ENCODE assay signal across 15 cellular contexts in genomic region chr10:44311563-44311905, GRCh38.
A peak's percentile ranks its signal among the peaks of the same experiment; 100 is the strongest.
DNase-seq lines count a peak whose midpoint lies in the region; ATAC-seq, FAIRE-seq and TF ChIP-seq lines count a peak whose summit lies in the region.
"Had no signal": no experiment of that assay in that cellular context is flagged by ENCODE, and none has a peak within 500 bp of the region (broad histone marks: within the 10 kb centered on the region; RNA-seq: fewer than 3 reads in every experiment).

No MANE protein-coding gene starts in this region.

- H3K4me3 Mint-ChIP-seq in nephron = peak overlapping the region in 2 of 3 experiments; percentile 31 to 43

- peaks cover 41% of the 10 kb centered on the region for H3K4me1 Mint-ChIP-seq in nephron

- peak overlapping the region; percentile 71; the same call in 1 of the 2 replicates for H3K4me2 ChIP-seq in GM12878 (ENCODE audit: control insufficient read depth, insufficient read depth)

- H3K36me3 ChIP-seq in right atrium auricular region (no peaks in the 10 kb centered on the region), GM12878 (ENCODE audit: control insufficient read depth in 2 of 2, insufficient read depth in 2 of 2, low read length in 1 of 2) (no peaks in the 10 kb centered on the region)
- H3K36me3 ChIP-seq: Peyer's patch, upper lobe of left lung had no signal

- peak overlapping the region; percentile 23 to 58 for H3K27ac ChIP-seq in right atrium auricular region
- H3K27ac ChIP-seq in GM12878 (ENCODE audit: control insufficient read depth, insufficient read depth) = no peak overlapping the region
- H3K27ac ChIP-seq: HL-60 had no signal

- no peak for TF ChIP-seq CTCF in right atrium auricular region (IDR thresholded peaks at IDR 0.05)
- TF ChIP-seq CTCF in GM12878 (IDR thresholded peaks at IDR 0.05 in 2 of 3, conservative IDR thresholded peaks at IDR 0.05 in 1 of 3; ENCODE audit: control insufficient read depth in 2 of 3, extremely low read depth in 1 of 3, insufficient read depth in 1 of 3, low read depth in 3 of 3, low read length in 3 of 3) = no peak
- TF ChIP-seq CTCF in nephron (IDR thresholded peaks at IDR 0.05; ENCODE audit: unreplicated experiment in 3 of 3) = no peak

- H3K9me3 ChIP-seq in right atrium auricular region (no peaks in the 10 kb centered on the region), GM12878 (replicated peaks; ENCODE audit: control insufficient read depth, insufficient read depth, low read length) (no peaks in the 10 kb centered on the region; the same call in 2 of the 3 replicates)
- H3K9me3 ChIP-seq: Peyer's patch, upper lobe of left lung had no signal

- H3K27me3 Mint-ChIP-seq in nephron (ENCODE audit: low read depth) = peaks cover 33% of the 10 kb centered on the region

- POLR2A ChIA-PET in GM12878 (lab: Charles Lee) = no interaction called here

- H3K4me1 ChIP-seq in right atrium auricular region (peaks cover 0 to 14% of the 10 kb centered on the region in 2 donors), GM12878 (ENCODE audit: control insufficient read depth, insufficient read depth, low read length) (peaks cover 29% of the 10 kb centered on the region)

- in situ Hi-C loops in GM12878 (cut with MboI) = no loop called here

- peak; percentile 7 for FAIRE-seq in GM12878 (lab: Jason Lieb, UNC)
- FAIRE-seq: D721Med, endothelial cell of umbilical vein, H54 had no signal

- intact Hi-C loops in cardiac septum (cut with DNase I) = loop anchor here (5.0 kb wide), 3 partner anchors 71 to 639 kb away; no protein-coding TSS in a partner anchor
- intact Hi-C loops in GM12878 (cut with micrococcal nuclease; ENCODE audit: unreplicated experiment) = loop anchor here (5.0 kb wide), 2 partner anchors 76 to 639 kb away; partner anchors contain the start of gene CXCL12

- H3K4me3 ChIP-seq in right atrium auricular region (peak overlapping the region in 1 of 2 donors; percentile 42), GM12878 (no peak overlapping the region)

- RAD21 ChIA-PET in GM12878 (lab: Charles Lee; ENCODE audit: unreplicated experiment) = interaction anchor here (1.3 to 1.4 kb wide), 2 partner anchors 12 to 186 kb away, joined by 3 to 4 read pairs; no protein-coding TSS in a partner anchor

- 67% methylated on average over 11 of the region's 11 CpGs for WGBS in GM12878 (ENCODE audit: insufficient coverage, insufficient replicate concordance, low lambda C conversion rate, missing lambda C conversion rate)

- no peak for ATAC-seq in GM12878
- no peak for ATAC-seq in HG03025 (IDR thresholded peaks at IDR 0.05; ENCODE audit: low FRiP score, unreplicated experiment)

- TF ChIP-seq EP300 in GM12878 (IDR thresholded peaks at IDR 0.05; ENCODE audit: borderline replicate concordance in 1 of 2, control insufficient read depth in 1 of 2, low read depth in 2 of 2, low read length in 2 of 2) = no peak

- peak overlapping the region in 2 of 3 experiments; percentile 16 to 73 for H3K27ac Mint-ChIP-seq in nephron

- no peak for DNase-seq in right atrium auricular region (ENCODE audit: low spot score)
- no peak for DNase-seq in cardiac septum (ENCODE audit: low spot score)
- no peak for DNase-seq in GM12878 (ENCODE audit: low read depth, low spot score)
- DNase-seq in hippocampal formation (lab: John Stamatoyannopoulos, UW) = no peak
- DNase-seq in DMS79 treated with DMSO at 0.1 percent for 48 hours (lab: John Stamatoyannopoulos, UW) = no peak
- no peak for DNase-seq in dermis blood vessel endothelial cell
- DNase-seq: NCI-H187 treated with DMSO at 0.1 percent for 48 hours had no signal

- no peak for TF ChIP-seq RAD21 in GM12878 (IDR thresholded peaks at IDR 0.05; ENCODE audit: insufficient read depth, low read depth, low read length)

- TF ChIP-seq POLR2A in GM12878 (IDR thresholded peaks at IDR 0.05; ENCODE audit: low read depth, low read length) = no peak

- no peak overlapping the region for H3K9ac ChIP-seq in GM12878 (ENCODE audit: control insufficient read depth, insufficient read depth, low read length)

- H3K36me3 Mint-ChIP-seq in nephron (ENCODE audit: low read depth) = no peaks in the 10 kb centered on the region

- BruUV-seq in GM12878 (replicated peaks; lab: Mats Ljungman, UMichigan) = no TSS peak

- H2AFZ ChIP-seq in GM12878 (ENCODE audit: control insufficient read depth, low read depth, low read length) = no peak overlapping the region

- H4K20me1 ChIP-seq in GM12878 (ENCODE audit: control insufficient read depth, insufficient read depth) = no peaks in the 10 kb centered on the region

- H3K27me3 ChIP-seq in right atrium auricular region = no peaks in the 10 kb centered on the region
- H3K27me3 ChIP-seq in GM12878 (replicated peaks in 1 of 2; ENCODE audit: control insufficient read depth in 2 of 2, insufficient read depth in 2 of 2, low read length in 1 of 2) = no peaks in the 10 kb centered on the region
- H3K27me3 ChIP-seq: Peyer's patch, upper lobe of left lung had no signal

- CTCF ChIA-PET in GM12878 (lab: Yijun Ruan, JAX) = interaction anchor here (0.9 to 1.6 kb wide), 5 partner anchors 9 to 629 kb away, joined by 3 to 7 read pairs (median 3); no protein-coding TSS in a partner anchor

- SMC1A ChIA-PET in GM12878 (lab: Charles Lee; ENCODE audit: uncharacterized antibody, unreplicated experiment) = interaction anchor here (0.7 to 1.1 kb wide), 4 partner anchors 9 to 55 kb away, joined by 3 read pairs; no protein-coding TSS in a partner anchor

- H3K9me3 Mint-ChIP-seq in nephron = no peaks in the 10 kb centered on the region

- H3K79me2 ChIP-seq in GM12878 (ENCODE audit: control insufficient read depth, insufficient read depth, low read length) = no peaks in the 10 kb centered on the region

TF ChIP-seq in GM12878, 131 proteins besides CTCF, POLR2A, EP300 and RAD21:
- TF ChIP-seq EGR1 (IDR thresholded peaks at IDR 0.05; ENCODE audit: borderline replicate concordance in 1 of 2, low read depth in 2 of 2, low read length in 2 of 2) = no peak
- TF ChIP-seq BACH1 (IDR thresholded peaks at IDR 0.05; ENCODE audit: borderline replicate concordance) = no peak
- TF ChIP-seq NR2C1 (IDR thresholded peaks at IDR 0.05) = no peak
- no peak for TF ChIP-seq CBX3 (IDR thresholded peaks at IDR 0.05; ENCODE audit: borderline replicate concordance, low read depth)
- no peak for TF ChIP-seq ZNF207 (IDR thresholded peaks at IDR 0.05; ENCODE audit: borderline replicate concordance)
- TF ChIP-seq MXI1 (IDR thresholded peaks at IDR 0.05; ENCODE audit: low read depth, low read length) = no peak
- TF ChIP-seq ZNF24 (IDR thresholded peaks at IDR 0.05) = no peak
- no peak for TF ChIP-seq TCF3 (IDR thresholded peaks at IDR 0.05; ENCODE audit: borderline replicate concordance, insufficient read depth, low read depth, low read length)
- TF ChIP-seq JUND (IDR thresholded peaks at IDR 0.05; ENCODE audit: low read depth, low read length) = no peak
- no peak for TF ChIP-seq BRCA1 (IDR thresholded peaks at IDR 0.05; ENCODE audit: low read depth, low read length)
- TF ChIP-seq SREBF2 (IDR thresholded peaks at IDR 0.05; ENCODE audit: low read length) = no peak
